ENCODE assay signal across 23 cellular contexts in the genomic region with DNA sequence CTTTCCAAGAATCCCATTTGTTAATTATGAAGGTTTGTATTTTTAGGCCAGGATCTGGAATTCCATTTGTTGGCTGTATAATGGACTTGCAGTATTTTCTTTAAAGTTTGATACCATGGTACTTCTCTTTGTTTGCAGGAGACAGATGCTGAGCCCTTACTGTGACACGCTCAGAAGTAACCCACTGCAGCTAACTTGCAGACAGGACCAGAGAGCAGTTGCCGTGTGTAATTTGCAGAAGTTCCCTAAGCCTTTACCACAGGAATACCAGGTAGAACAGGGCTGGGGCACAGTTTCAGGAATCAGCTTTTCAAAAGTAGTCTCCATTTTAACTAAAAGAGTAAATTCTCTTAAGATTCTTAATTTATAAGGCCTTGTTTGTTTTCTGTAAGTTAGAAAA.
"Had no signal": no experiment of that assay in that cellular context is flagged by ENCODE, and none has a peak within 500 bp of the region (broad histone marks: within the 10 kb centered on the region; RNA-seq: fewer than 3 reads in every experiment).

No MANE protein-coding gene starts in this region.

- H3K27me3 ChIP-seq: dorsolateral prefrontal cortex, esophagus muscularis mucosa, foreskin keratinocyte, gastroesophageal sphincter, heart left ventricle, hepatocyte, left lung had no signal

- ATAC-seq: foreskin keratinocyte; gastroesophageal sphincter; heart left ventricle; left cardiac atrium; left lung; left ventricle myocardium superior; lower lobe of right lung; mucosa of descending colon; naive thymus-derived CD8-positive, alpha-beta T cell had no signal

- H3K79me2 ChIP-seq: hepatocyte had no signal

- FAIRE-seq: endothelial cell of umbilical vein, frontal cortex, islet of Langerhans, keratinocyte had no signal

- H3K4me2 ChIP-seq: hepatocyte had no signal

- H3K9me3 ChIP-seq: esophagus muscularis mucosa, gastroesophageal sphincter, heart left ventricle, left lung, lower lobe of right lung, mucosa of descending colon had no signal

- H3K4me1 ChIP-seq: esophagus muscularis mucosa, foreskin keratinocyte, gastroesophageal sphincter, heart left ventricle, left lung, lower lobe of right lung had no signal

- DNase-seq: dermis blood vessel endothelial cell; dorsolateral prefrontal cortex; effector CD4-positive, alpha-beta T cell; effector memory CD4-positive, alpha-beta T cell; foreskin keratinocyte; heart left ventricle; hypothalamus; left cardiac atrium; left lung; left ventricle myocardium superior; lower lobe of right lung; mesenchymal stem cell; mucosa of descending colon; naive B cell; naive thymus-derived CD8-positive, alpha-beta T cell had no signal

- H2AFZ ChIP-seq: hepatocyte had no signal

- H3K27ac ChIP-seq: coronary artery, dorsolateral prefrontal cortex, esophagus muscularis mucosa, foreskin keratinocyte, gastroesophageal sphincter, heart left ventricle, hepatocyte, left lung, lower lobe of right lung had no signal

- H3K4me3 ChIP-seq: coronary artery, dorsolateral prefrontal cortex, esophagus muscularis mucosa, gastroesophageal sphincter, heart left ventricle, hepatocyte, left lung, lower lobe of right lung, mucosa of descending colon had no signal
